In the genomic region with DNA sequence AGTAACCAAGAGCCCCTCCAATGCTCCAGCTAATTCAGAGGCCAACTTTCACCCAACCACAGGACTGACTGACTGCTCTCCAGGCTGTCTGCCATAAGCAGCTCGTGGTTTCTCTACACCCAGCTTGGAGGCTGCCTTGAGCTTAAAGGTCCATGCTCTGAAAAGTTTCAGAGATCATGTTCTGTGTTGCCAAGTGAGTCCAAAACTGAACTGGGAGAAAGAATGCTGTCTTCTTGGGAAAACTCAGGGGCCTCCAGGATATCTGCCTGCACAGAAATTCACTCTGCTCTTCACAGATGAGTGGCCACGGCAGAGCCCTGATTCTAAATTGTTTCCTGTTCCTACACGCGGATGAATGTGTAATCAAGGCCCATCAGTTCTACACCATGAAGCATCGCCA, we compare ENCODE assay signal across 8 cellular contexts. TPM values are rescaled to one million over a fixed set of nuclear protein-coding genes. Genes with fewer than 3 reads are reported as not detected.
DNase-seq lines count a peak whose midpoint lies in the region; ATAC-seq and TF ChIP-seq lines count a peak whose summit lies in the region.

No MANE protein-coding gene starts in this region.

- POLR2A ChIA-PET in CD4-positive, alpha-beta memory T cell (lab: Charles Lee; ENCODE audit: partially characterized antibody): interaction anchor here (0.8 to 34.6 kb wide), 11 partner anchors 4 to 487 kb away, joined by 3 to 1352 read pairs (median 8); partner anchors contain the start of genes MYL12A, MYL12B and TGIF1

- peak overlapping the region; percentile 46 for H3K9ac ChIP-seq in Loucy (ENCODE audit: low read depth, low read length, poor library complexity, severe bottlenecking)

- no peaks in the 10 kb centered on the region for H3K9me3 ChIP-seq in CD4-positive, alpha-beta memory T cell (ENCODE audit: control insufficient read depth in 1 of 2, low read length in 2 of 2)
- H3K9me3 ChIP-seq in Loucy (ENCODE audit: insufficient read depth, low read depth, low read length): no peaks in the 10 kb centered on the region

- peaks cover 14% of the 10 kb centered on the region for H4K20me1 ChIP-seq in Loucy (ENCODE audit: insufficient read depth, low read length, poor library complexity, severe bottlenecking)

- no peaks in the 10 kb centered on the region for H3K27me3 Mint-ChIP-seq in CD4-positive, alpha-beta memory T cell
- H3K27me3 Mint-ChIP-seq in nephron progenitor cell (ENCODE audit: low read depth, poor library complexity) (peaks cover 3% of the 10 kb centered on the region), glutamatergic neuron (ENCODE audit: unreplicated experiment) (no peaks in the 10 kb centered on the region)

- H3K4me3 ChIP-seq in CD4-positive, alpha-beta memory T cell (ENCODE audit: low read length in 2 of 2): peak overlapping the region in 1 of 2 donors; percentile 38
- H3K4me3 ChIP-seq in Loucy (ENCODE audit: low read length, poor library complexity, severe bottlenecking) (peak overlapping the region; percentile 36), coronary artery (no peak overlapping the region)

- TF ChIP-seq CTCF in Loucy (conservative IDR thresholded peaks at IDR 0.05; ENCODE audit: low read length): no peak
- no peak for TF ChIP-seq CTCF in coronary artery (IDR thresholded peaks at IDR 0.05)
- no peak for TF ChIP-seq CTCF in nephron progenitor cell (IDR thresholded peaks at IDR 0.05)
- TF ChIP-seq CTCF in glutamatergic neuron (IDR thresholded peaks at IDR 0.05; ENCODE audit: partially characterized antibody, unreplicated experiment): no peak

- H3K79me2 ChIP-seq in Loucy (ENCODE audit: insufficient read depth, low read length): peaks cover 86% of the 10 kb centered on the region

- H3K9me3 Mint-ChIP-seq in CD4-positive, alpha-beta memory T cell: peaks cover 0 to 4% (median 0%) of the 10 kb centered on the region in 8 donors
- H3K9me3 Mint-ChIP-seq in nephron progenitor cell (no peaks in the 10 kb centered on the region), glutamatergic neuron (ENCODE audit: unreplicated experiment) (no peaks in the 10 kb centered on the region)

- ATAC-seq in HG03039 (IDR thresholded peaks at IDR 0.05; ENCODE audit: unreplicated experiment): no peak

- no peak overlapping the region for H2AFZ ChIP-seq in Loucy (ENCODE audit: low read length)

- peak overlapping the region; percentile 91 for H3K4me2 ChIP-seq in Loucy (ENCODE audit: low read depth, low read length, poor library complexity, severe bottlenecking)

- H3K9me2 ChIP-seq in Loucy (replicated peaks; ENCODE audit: low read depth, low read length): no peaks in the 10 kb centered on the region

- peaks cover 95% of the 10 kb centered on the region for H3K4me1 ChIP-seq in CD4-positive, alpha-beta memory T cell (ENCODE audit: insufficient read depth, low read length)
- peaks cover 73% of the 10 kb centered on the region for H3K4me1 ChIP-seq in Loucy (ENCODE audit: insufficient read depth, low read length, poor library complexity, severe bottlenecking)

- peaks cover 17 to 35% of the 10 kb centered on the region in 2 donors for H3K36me3 Mint-ChIP-seq in CD4-positive, alpha-beta memory T cell
- H3K36me3 Mint-ChIP-seq in nephron progenitor cell (ENCODE audit: low read depth) (peaks cover 58% of the 10 kb centered on the region), glutamatergic neuron (ENCODE audit: unreplicated experiment) (no peaks in the 10 kb centered on the region)

- peak overlapping the region; percentile 79 for H3K27ac ChIP-seq in CD4-positive, alpha-beta memory T cell (ENCODE audit: low read depth, low read length)
- H3K27ac ChIP-seq in coronary artery: peak overlapping the region; percentile 71 to 78

- H3K36me3 ChIP-seq in CD4-positive, alpha-beta memory T cell (ENCODE audit: insufficient read depth, low read length): no peaks in the 10 kb centered on the region
- H3K36me3 ChIP-seq in Loucy (ENCODE audit: insufficient read depth, low read length): peaks cover 27% of the 10 kb centered on the region; the same call in 1 of the 2 replicates

- intact Hi-C loops in CD4-positive, alpha-beta memory T cell (cut with micrococcal nuclease): loop anchor here (2.0 to 5.0 kb wide), 4 partner anchors 17 to 630 kb away; partner anchors contain the start of gene SMCHD1

- CTCF ChIA-PET in CD4-positive, alpha-beta memory T cell (lab: Charles Lee; ENCODE audit: partially characterized antibody): interaction anchor here (0.9 to 18.4 kb wide), 10 partner anchors 8 to 101 kb away, joined by 3 to 304 read pairs (median 6); no protein-coding TSS in a partner anchor

- H3K27ac Mint-ChIP-seq in CD4-positive, alpha-beta memory T cell: peak overlapping the region; percentile 88 to 99 (median 98)
- H3K27ac Mint-ChIP-seq in nephron progenitor cell (peak overlapping the region; percentile 98), glutamatergic neuron (ENCODE audit: unreplicated experiment) (no peak overlapping the region)

- H3K4me1 Mint-ChIP-seq in CD4-positive, alpha-beta memory T cell: peaks cover 63 to 95% (median 80%) of the 10 kb centered on the region in 4 donors
- H3K4me1 Mint-ChIP-seq in nephron progenitor cell (peaks cover 48% of the 10 kb centered on the region), glutamatergic neuron (ENCODE audit: low read depth, unreplicated experiment) (peaks cover 3% of the 10 kb centered on the region)

- H3K4me3 Mint-ChIP-seq in CD4-positive, alpha-beta memory T cell: peak overlapping the region; percentile 45 to 89 (median 86)
- H3K4me3 Mint-ChIP-seq in nephron progenitor cell (peak overlapping the region; percentile 53), glutamatergic neuron (ENCODE audit: unreplicated experiment) (no peak overlapping the region)

- peak in 1 of 5 donors; percentile 41 for DNase-seq in CD4-positive, alpha-beta memory T cell
- DNase-seq in coronary artery (ENCODE audit: low spot score): no peak
- peak; percentile 16 for DNase-seq in nephron progenitor cell
- no peak for DNase-seq in activated gamma-delta T cell (lab: John Stamatoyannopoulos, UW)
- no peak for DNase-seq in cerebellar cortex (ENCODE audit: low spot score)
- no peak for DNase-seq in glutamatergic neuron

- H3K27me3 ChIP-seq in CD4-positive, alpha-beta memory T cell (ENCODE audit: insufficient read depth, low read length): no peaks in the 10 kb centered on the region
- H3K27me3 ChIP-seq in Loucy (ENCODE audit: insufficient read depth, low read length, poor library complexity, severe bottlenecking): no peaks in the 10 kb centered on the region

- H3F3A ChIP-seq in Loucy (ENCODE audit: low read depth): peaks cover 5% of the 10 kb centered on the region; the same call in 1 of the 2 replicates

RNA-seq across cellular contexts. Expression of gene LPIN2, which starts 51.1 kb away (rescaled TPM):
- total RNA-seq in CD4-positive, alpha-beta memory T cell: 100 to 1,000 TPM in 1 of 2 experiments, 10 to 100 TPM in 1; 95.4 to 103 TPM
- polyA plus RNA-seq in CD4-positive, alpha-beta memory T cell: 10 to 100 TPM; 53.6 to 96.5 TPM
- 7.6 TPM for total RNA-seq in glutamatergic neuron (ENCODE audit: unreplicated experiment)

Comparison
In these comparisons a context has a peak if more than half of its experiments do, and no peak if none do; other contexts are left out.
1. RNA of gene LPIN2, which starts 51.1 kb away (total RNA-seq): 95.4 to 103 TPM in CD4-positive, alpha-beta memory T cell; 7.6 TPM in glutamatergic neuron (single experiment); every median in the first group is over 10 times any median in the second.